ENCODE assay signal across 8 cellular contexts in genomic region chr17:1108810-1109605, GRCh38.
DNase-seq lines count a peak whose midpoint lies in the region; ATAC-seq and TF ChIP-seq lines count a peak whose summit lies in the region.

No MANE protein-coding gene starts in this region.

- H3K4me1 ChIP-seq in iPS-20b (ENCODE audit: insufficient read depth, low read length) = peaks cover 6% of the 10 kb centered on the region; the same call in 1 of the 2 replicates

- in situ Hi-C loops in astrocyte of the spinal cord (cut with HindIII; ENCODE audit: low sequenced_read_pairs) = no loop called here

- H3K4me3 ChIP-seq in astrocyte of the spinal cord (ENCODE audit: low read depth, low read length) = peak overlapping the region; percentile 69
- H3K4me3 ChIP-seq in iPS-20b (ENCODE audit: low read length) = peak overlapping the region; percentile 69

- no peaks in the 10 kb centered on the region for H3K9me3 ChIP-seq in iPS-20b (ENCODE audit: insufficient read depth, low read depth, low read length)

- H3K9ac ChIP-seq in iPS-20b (ENCODE audit: low read depth, low read length) = no peak overlapping the region

- DNase-seq in EH (ENCODE audit: low read depth) = peak; percentile 71
- peak; percentile 59 for DNase-seq in T-helper 22 cell (ENCODE audit: low read depth)
- peak; percentile 48 for DNase-seq in astrocyte of the spinal cord (ENCODE audit: low read depth, low spot score)
- DNase-seq in stimulated activated CD4-positive, alpha-beta T cell treated with anti-CD3 and anti-CD28 coated beads, Interleukin-12 subunit alpha, Interleukin-12 subunit beta, amount 100 ng/mL, for 4 hours = peak; percentile 64
- no peak for DNase-seq in NCI-H128 (lab: John Stamatoyannopoulos, UW; ENCODE audit: unreplicated experiment)

- H3K27me3 ChIP-seq in iPS-20b (ENCODE audit: insufficient read depth, low read length) = peaks cover 16% of the 10 kb centered on the region

- ATAC-seq in HG03045 (IDR thresholded peaks at IDR 0.05; ENCODE audit: unreplicated experiment) = peak; percentile 39
- ATAC-seq in HG03378 (IDR thresholded peaks at IDR 0.05; ENCODE audit: unreplicated experiment) = no peak

- TF ChIP-seq CTCF in astrocyte of the spinal cord (IDR thresholded peaks at IDR 0.05; ENCODE audit: low read depth, low read length) = no peak

- H3K27ac ChIP-seq in iPS-20b (ENCODE audit: low read length) = no peak overlapping the region

- no peaks in the 10 kb centered on the region for H3K36me3 ChIP-seq in iPS-20b (ENCODE audit: insufficient read depth, low read depth, low read length)
